In the genomic region with DNA sequence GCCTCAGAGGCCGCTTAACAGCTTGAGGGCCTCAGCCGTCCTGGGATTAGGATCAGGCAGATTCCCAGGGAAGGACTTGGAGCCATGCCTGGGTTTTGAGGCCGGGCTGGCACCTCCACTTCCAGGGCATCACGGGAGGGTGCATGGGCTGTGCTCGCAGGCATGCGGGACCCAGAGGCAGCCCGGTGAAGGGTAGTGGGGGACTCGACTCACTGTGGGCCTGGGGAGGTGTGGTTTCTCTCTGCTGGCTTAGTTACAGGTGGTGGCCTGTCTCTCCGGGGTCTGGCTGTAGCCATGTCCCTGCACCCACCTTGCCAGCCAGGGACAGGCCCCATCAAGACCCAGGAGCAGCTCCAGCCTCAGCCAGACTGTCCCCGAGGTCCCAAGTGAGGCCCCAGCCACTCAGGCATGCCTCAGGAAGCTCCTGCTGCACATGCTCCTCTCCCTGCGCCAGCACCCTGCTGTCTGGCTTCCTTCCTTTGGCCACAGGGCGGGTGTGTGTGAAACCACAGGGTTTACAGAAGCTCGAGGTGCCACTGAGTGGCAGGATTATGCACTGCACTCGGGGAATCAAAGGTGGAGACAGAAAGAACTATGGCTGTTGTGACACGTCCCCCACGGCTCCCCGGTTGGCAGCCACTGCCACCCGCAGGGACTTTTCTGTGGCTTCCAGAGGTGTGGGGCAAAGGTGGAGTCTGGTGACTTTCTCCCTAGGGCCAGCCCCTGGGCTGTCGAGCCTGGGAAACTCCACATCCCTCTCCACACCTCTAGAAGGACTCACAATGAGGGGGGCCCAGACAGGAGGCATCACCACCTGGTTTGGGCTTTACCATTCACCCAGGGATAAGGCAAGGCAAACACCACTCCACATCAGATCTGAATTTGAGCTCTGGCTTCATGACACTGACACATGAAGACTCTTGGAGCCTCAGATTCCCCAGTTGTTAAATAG, we compare ENCODE assay signal across 8 cellular contexts. TPM values are rescaled to one million over a fixed set of nuclear protein-coding genes. Genes with fewer than 3 reads are reported as not detected.
DNase-seq lines count a peak whose midpoint lies in the region; ATAC-seq and TF ChIP-seq lines count a peak whose summit lies in the region.

No MANE protein-coding gene starts in this region.

- ATAC-seq in GM21528 (IDR thresholded peaks at IDR 0.05; ENCODE audit: low FRiP score, unreplicated experiment): peak; percentile 90
- peak; percentile 96 for ATAC-seq in IMR-90 (ENCODE audit: low read depth)
- peak; percentile 62 to 71 for ATAC-seq in naive B cell (ENCODE audit: low read depth in 2 of 2)
- peak; percentile 98 for ATAC-seq in stimulated activated effector memory CD8-positive, alpha-beta T cell treated with anti-CD3 and anti-CD28 coated beads, Interleukin-12 subunit alpha, Interleukin-12 subunit beta, amount 100 ng/mL, for 72 hours

- no peak overlapping the region for H3K4ac ChIP-seq in IMR-90 (ENCODE audit: low read depth, low read length)

- no peak overlapping the region for H4K8ac ChIP-seq in IMR-90 (ENCODE audit: low read depth in 2 of 2, low read length in 2 of 2)

- H2AK5ac ChIP-seq in IMR-90 (ENCODE audit: low read depth, low read length): no peak overlapping the region

- H3K36me3 ChIP-seq in IMR-90 (ENCODE audit: control insufficient read depth, insufficient read depth, low read length): no peaks in the 10 kb centered on the region

- no peak overlapping the region for H3K23ac ChIP-seq in IMR-90 (ENCODE audit: low read depth, low read length)

- no peak overlapping the region for H2BK120ac ChIP-seq in IMR-90 (ENCODE audit: low read depth, low read length)

- no peaks in the 10 kb centered on the region for H3K36me3 Mint-ChIP-seq in naive B cell
- peaks cover 15% of the 10 kb centered on the region for H3K36me3 Mint-ChIP-seq in stimulated activated effector memory CD8-positive, alpha-beta T cell treated with anti-CD3 and anti-CD28 coated beads, Interleukin-12 subunit alpha, Interleukin-12 subunit beta, amount 100 ng/mL, for 72 hours

- peak; percentile 83 for TF ChIP-seq RAD21 in IMR-90 (IDR thresholded peaks at IDR 0.05; ENCODE audit: low read length)

- no peak for TF ChIP-seq POLR2A in IMR-90 (IDR thresholded peaks at IDR 0.05; ENCODE audit: low read depth, low read length)

- no peaks in the 10 kb centered on the region for H3K9me3 ChIP-seq in IMR-90 (ENCODE audit: control insufficient read depth, insufficient read depth, low read length)

- intact Hi-C loops in IMR-90 (cut with micrococcal nuclease): loop anchor here (1.0 kb wide), 1 partner anchor 77 kb away; no protein-coding TSS in a partner anchor

- H2BK20ac ChIP-seq in IMR-90 (ENCODE audit: low read depth, low read length): no peak overlapping the region

- no peaks in the 10 kb centered on the region for H3K9me3 Mint-ChIP-seq in naive B cell
- H3K9me3 Mint-ChIP-seq in stimulated activated effector memory CD8-positive, alpha-beta T cell treated with anti-CD3 and anti-CD28 coated beads, Interleukin-12 subunit alpha, Interleukin-12 subunit beta, amount 100 ng/mL, for 72 hours: no peaks in the 10 kb centered on the region

- WGBS in IMR-90 (ENCODE audit: extremely low coverage in 2 of 2, insufficient read length in 1 of 2), 2 experiments: 7% methylated on average over 5 of the region's 19 CpGs; no CpG with 5 or more reads in 1 of the 2 experiments

- in situ Hi-C loops in IMR-90 (cut with MboI; ENCODE audit: low sequenced_read_pairs): no loop called here

- H4K91ac ChIP-seq in IMR-90 (ENCODE audit: insufficient read depth, low read depth, low read length): no peak overlapping the region

- H3K4me3 Mint-ChIP-seq in naive B cell: no peak overlapping the region
- H3K4me3 Mint-ChIP-seq in stimulated activated effector memory CD8-positive, alpha-beta T cell treated with anti-CD3 and anti-CD28 coated beads, Interleukin-12 subunit alpha, Interleukin-12 subunit beta, amount 100 ng/mL, for 72 hours: peak overlapping the region; percentile 55

- H2AK9ac ChIP-seq in IMR-90 (replicated peaks; ENCODE audit: low read depth, low read length, poor library complexity): no peak overlapping the region

- H4K5ac ChIP-seq in IMR-90 (ENCODE audit: low read depth, low read length): no peak overlapping the region

- no peak overlapping the region for H3K18ac ChIP-seq in IMR-90 (ENCODE audit: low read depth, low read length)

- POLR2A ChIA-PET in IMR-90 (lab: Charles Lee; ENCODE audit: unreplicated experiment): no interaction called here

- BruUV-seq in IMR-90 (replicated peaks; lab: Mats Ljungman, UMichigan): no TSS peak

- peaks cover 45% of the 10 kb centered on the region for H3K27me3 ChIP-seq in IMR-90 (ENCODE audit: control insufficient read depth, insufficient read depth, low read length)

- no peaks in the 10 kb centered on the region for H3K79me1 ChIP-seq in IMR-90 (ENCODE audit: low read depth in 1 of 2, low read length in 2 of 2)

- H3K56ac ChIP-seq in IMR-90 (ENCODE audit: extremely low read depth, insufficient read depth, low read length): no peak overlapping the region

- TF ChIP-seq CTCF in IMR-90 (conservative IDR thresholded peaks at IDR 0.05; ENCODE audit: low read depth, low read length): peak; percentile 67

- H2BK5ac ChIP-seq in IMR-90 (ENCODE audit: low read depth, low read length, poor library complexity, severe bottlenecking): no peak overlapping the region

- dilution Hi-C loops in IMR-90 (cut with HindIII; ENCODE audit: low sequenced_read_pairs, unreplicated experiment): no loop called here

- peak overlapping the region; percentile 79 for H2AFZ ChIP-seq in IMR-90 (replicated peaks; ENCODE audit: low read length, poor library complexity)

- H3K4me3 ChIP-seq in IMR-90 (ENCODE audit: insufficient read depth, low read depth, low read length): no peak overlapping the region

- no peak overlapping the region for H3K9ac ChIP-seq in IMR-90 (ENCODE audit: low read depth, low read length)

- H3K14ac ChIP-seq in IMR-90 (replicated peaks; ENCODE audit: low read depth, low read length): no peak overlapping the region

- H3K9me1 ChIP-seq in IMR-90 (ENCODE audit: insufficient read depth, low read length): no peaks in the 10 kb centered on the region

- H3K4me1 ChIP-seq in IMR-90 (ENCODE audit: control insufficient read depth, insufficient read depth, low read length): no peaks in the 10 kb centered on the region

- DNase-seq in DMS114 treated with DMSO at 0.1 percent for 48 hours (lab: John Stamatoyannopoulos, UW; ENCODE audit: unreplicated experiment) (peak; percentile 88), IMR-90 (peak; percentile 67), OCI-M1 (lab: John Stamatoyannopoulos, UW) (peak; percentile 94), activated T-cell treated with anti-CD3 and anti-CD28 coated beads for 24 hours (ENCODE audit: low read depth) (peak; percentile 76), epithelial cell of prostate (ENCODE audit: low read depth, low spot score) (peak; percentile 58), naive B cell (no peak)
- DNase-seq in stimulated activated effector memory CD8-positive, alpha-beta T cell treated with anti-CD3 and anti-CD28 coated beads, Interleukin-12 subunit alpha, Interleukin-12 subunit beta, amount 100 ng/mL, for 72 hours (ENCODE audit: low spot score in 2 of 2): peak; percentile 73 to 89

- no peaks in the 10 kb centered on the region for H4K20me1 ChIP-seq in IMR-90 (ENCODE audit: insufficient read depth, low read length)

- CTCF ChIA-PET in IMR-90 (lab: Yijun Ruan, JAX): interaction anchor here (0.6 to 1.9 kb wide), 5 partner anchors 58 to 182 kb away, joined by 3 to 12 read pairs (median 3); a partner anchor contains a TSS

- no peak overlapping the region for H3K4me2 ChIP-seq in IMR-90 (ENCODE audit: low read depth, low read length)

- H3K27ac Mint-ChIP-seq in naive B cell: peak overlapping the region in 1 of 6 donors; percentile 32
- peak overlapping the region; percentile 93 for H3K27ac Mint-ChIP-seq in stimulated activated effector memory CD8-positive, alpha-beta T cell treated with anti-CD3 and anti-CD28 coated beads, Interleukin-12 subunit alpha, Interleukin-12 subunit beta, amount 100 ng/mL, for 72 hours

- peaks cover 0 to 7% (median 5%) of the 10 kb centered on the region in 3 donors for H3K4me1 Mint-ChIP-seq in naive B cell
- peaks cover 15% of the 10 kb centered on the region for H3K4me1 Mint-ChIP-seq in stimulated activated effector memory CD8-positive, alpha-beta T cell treated with anti-CD3 and anti-CD28 coated beads, Interleukin-12 subunit alpha, Interleukin-12 subunit beta, amount 100 ng/mL, for 72 hours

- H3K27ac ChIP-seq in IMR-90 (ENCODE audit: insufficient read depth, low read length): no peak overlapping the region
- H3K27ac ChIP-seq in epithelial cell of prostate: no peak overlapping the region

- peaks cover 30 to 43% (median 39%) of the 10 kb centered on the region in 3 donors for H3K27me3 Mint-ChIP-seq in naive B cell

- H2BK15ac ChIP-seq in IMR-90 (ENCODE audit: low read depth, low read length): no peak overlapping the region

TF ChIP-seq in IMR-90, 13 proteins besides CTCF, POLR2A, EP300 and RAD21:
- TF ChIP-seq BHLHE40 (IDR thresholded peaks at IDR 0.05; ENCODE audit: low read depth, low read length): no peak
- peak; percentile 64 for TF ChIP-seq SMC3 (IDR thresholded peaks at IDR 0.05; ENCODE audit: low read depth, low read length)
- peak; percentile 42; the same call in 1 of the 2 replicates for TF ChIP-seq MXI1 (IDR thresholded peaks at IDR 0.05; ENCODE audit: borderline replicate concordance, low read depth, low read length)
- TF ChIP-seq FOS (IDR thresholded peaks at IDR 0.05; ENCODE audit: low read depth, low read length): no peak

RNA-seq across cellular contexts. Expression of a gene that starts 19.7 kb away (rescaled TPM):
- total RNA-seq in IMR-90 (2012; rRNA removed): not detected in 2 replicates
- polyA plus RNA-seq in IMR-90 (2012; rRNA removed) (not detected in 2 replicates), naive B cell (ENCODE audit: low read depth in 6 of 6) (not detected)
- not detected in 2 replicates for polyA plus RNA-seq in IMR-90 (2012; cell fraction: cytosol; rRNA removed)
- polyA plus RNA-seq in IMR-90 (2012; cell fraction: nucleus; rRNA removed; ENCODE audit: low replicate concordance): 0.01 and 0.02 TPM in 2 replicates
